In the genomic region with DNA sequence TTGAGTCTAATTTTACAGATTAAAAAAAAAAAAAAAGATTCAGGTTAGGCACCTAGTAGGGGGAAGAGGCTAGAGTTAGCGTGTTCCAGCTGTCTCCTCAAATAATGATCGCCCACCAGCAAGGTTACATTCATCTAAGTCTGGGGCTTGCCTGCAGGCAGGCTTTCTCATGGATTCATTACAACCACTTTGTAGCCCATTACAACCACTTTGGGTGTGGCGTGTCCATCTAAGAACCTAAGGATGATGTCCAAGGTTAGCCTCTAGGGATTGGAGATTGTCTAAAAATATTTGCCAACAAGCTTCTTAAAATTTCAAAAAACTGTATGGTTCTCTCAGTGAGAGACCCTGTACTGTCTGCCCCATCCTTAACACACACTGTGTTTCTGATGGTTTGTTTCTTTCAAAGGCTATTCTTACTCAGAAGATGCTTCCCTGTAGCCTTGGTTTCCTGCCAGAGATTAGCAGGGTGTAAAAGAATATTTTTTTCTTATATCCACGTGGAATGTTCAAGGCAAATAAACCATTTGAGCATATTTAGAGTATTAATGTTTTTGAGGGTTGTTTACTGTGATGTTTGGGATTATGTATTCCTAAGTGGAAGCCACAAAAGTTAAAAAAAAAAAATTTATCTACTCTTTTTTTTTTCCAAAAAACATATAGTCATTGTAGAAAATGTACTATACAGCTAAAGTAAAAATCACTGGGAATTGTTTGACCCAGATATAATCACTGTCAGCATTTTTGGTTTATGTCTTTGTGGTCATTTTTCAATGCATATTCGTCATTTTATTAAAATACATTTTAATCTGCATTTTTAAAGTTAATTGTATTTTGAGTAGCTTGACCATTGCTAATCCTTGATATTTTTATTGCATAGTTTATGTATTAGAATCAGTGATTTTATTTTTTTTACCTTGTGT, we compare ENCODE assay signal across 8 cellular contexts. TPM values are rescaled to one million over a fixed set of nuclear protein-coding genes. Genes with fewer than 3 reads are reported as not detected.
A peak's percentile ranks its signal among the peaks of the same experiment; 100 is the strongest.
DNase-seq lines count a peak whose midpoint lies in the region; ATAC-seq and TF ChIP-seq lines count a peak whose summit lies in the region.

No MANE protein-coding gene starts in this region.

- no peaks in the 10 kb centered on the region for H3K9me3 Mint-ChIP-seq in activated naive CD8-positive, alpha-beta T cell treated with anti-CD3 and anti-CD28 coated beads for 36 hours

- H3K27ac ChIP-seq in left ventricle myocardium inferior (replicated peaks) = peak overlapping the region; percentile 97
- peak overlapping the region; percentile 94 to 97 for H3K27ac ChIP-seq in left lung
- peak overlapping the region; percentile 95 to 98 (median 96) for H3K27ac ChIP-seq in upper lobe of left lung

- TF ChIP-seq CTCF in left ventricle myocardium inferior (IDR thresholded peaks at IDR 0.05; ENCODE audit: borderline replicate concordance) (no peak), left lung (IDR thresholded peaks at IDR 0.05) (no peak), upper lobe of left lung (IDR thresholded peaks at IDR 0.05) (no peak)

- peak overlapping the region; percentile 88 for H3K27ac Mint-ChIP-seq in activated naive CD8-positive, alpha-beta T cell treated with anti-CD3 and anti-CD28 coated beads for 36 hours

- intact Hi-C loops in left ventricle myocardium inferior (cut with micrococcal nuclease) (no loop called here), cardiac septum (cut with DNase I) (loop anchor here (5.0 kb wide), 1 partner anchor 351 kb away; a partner anchor contains a TSS), left lung (cut with DNase I) (no loop called here)

- H3K4me3 Mint-ChIP-seq in activated naive CD8-positive, alpha-beta T cell treated with anti-CD3 and anti-CD28 coated beads for 36 hours = peak overlapping the region; percentile 90

- DNase-seq in left ventricle myocardium inferior (no peak), cardiac septum (ENCODE audit: low spot score) (no peak), left lung (no peak), upper lobe of left lung (no peak), HPDE6-E6E7 (ENCODE audit: extremely low spot score) (no peak), mesenteric fat pad (ENCODE audit: low spot score) (no peak), HK-2 (ENCODE audit: unreplicated experiment) (no peak)
- no peak for DNase-seq in activated naive CD8-positive, alpha-beta T cell treated with anti-CD3 and anti-CD28 coated beads for 36 hours

- H3K27me3 Mint-ChIP-seq in activated naive CD8-positive, alpha-beta T cell treated with anti-CD3 and anti-CD28 coated beads for 36 hours = peaks cover 5% of the 10 kb centered on the region

- no peak for TF ChIP-seq POLR2A in upper lobe of left lung (IDR thresholded peaks at IDR 0.05)

- H3K4me1 ChIP-seq in left ventricle myocardium inferior = peaks cover 89% of the 10 kb centered on the region
- peaks cover 15 to 62% of the 10 kb centered on the region in 2 donors for H3K4me1 ChIP-seq in left lung
- peaks cover 30 to 52% (median 35%) of the 10 kb centered on the region in 4 donors for H3K4me1 ChIP-seq in upper lobe of left lung

- peaks cover 14% of the 10 kb centered on the region for H3K36me3 Mint-ChIP-seq in activated naive CD8-positive, alpha-beta T cell treated with anti-CD3 and anti-CD28 coated beads for 36 hours

- TF ChIP-seq EP300 in upper lobe of left lung (IDR thresholded peaks at IDR 0.05) = no peak

- peak overlapping the region; percentile 98 for H3K4me3 ChIP-seq in left ventricle myocardium inferior
- H3K4me3 ChIP-seq in left lung = peak overlapping the region; percentile 97 to 100
- peak overlapping the region; percentile 79 to 100 (median 91) for H3K4me3 ChIP-seq in upper lobe of left lung

- H3K27me3 ChIP-seq in left ventricle myocardium inferior (ENCODE audit: low read depth) (no peaks in the 10 kb centered on the region), left lung (no peaks in the 10 kb centered on the region), upper lobe of left lung (no peaks in the 10 kb centered on the region)

- WGBS in upper lobe of left lung, 2 donors = 42 to 53% methylated on average over 5 of the region's 5 CpGs

- H3K36me3 ChIP-seq in left ventricle myocardium inferior (peaks cover 11% of the 10 kb centered on the region), left lung (peaks cover 0 to 8% of the 10 kb centered on the region in 2 donors), upper lobe of left lung (peaks cover 0 to 11% (median 1%) of the 10 kb centered on the region in 4 donors)

- H3K9me3 ChIP-seq in left ventricle myocardium inferior (replicated peaks) (no peaks in the 10 kb centered on the region), left lung (no peaks in the 10 kb centered on the region), upper lobe of left lung (no peaks in the 10 kb centered on the region)

- H3K4me1 Mint-ChIP-seq in activated naive CD8-positive, alpha-beta T cell treated with anti-CD3 and anti-CD28 coated beads for 36 hours = peaks cover 47% of the 10 kb centered on the region

- ATAC-seq in left lung (no peak), upper lobe of left lung (ENCODE audit: low FRiP score in 2 of 2) (no peak)

RNA-seq across cellular contexts. Expression of a gene that starts 1.7 kb away (rescaled TPM):
- total RNA-seq in left ventricle myocardium inferior (402 TPM), cardiac septum (575 TPM), left lung (100 to 1,000 TPM; 492 to 514 TPM), upper lobe of left lung (100 to 1,000 TPM; 352 to 556 (median 447) TPM), mesenteric fat pad (473 TPM)
- total RNA-seq in activated naive CD8-positive, alpha-beta T cell treated with anti-CD3 and anti-CD28 coated beads for 36 hours = 100 to 1,000 TPM; 216 to 227 TPM
